ENCODE assay signal across 17 cellular contexts in genomic region chr7:73648593-73649332, GRCh38. TPM values are rescaled to one million over a fixed set of nuclear protein-coding genes. Genes with fewer than 3 reads are reported as not detected.
A peak's percentile ranks its signal among the peaks of the same experiment; 100 is the strongest.
DNase-seq lines count a peak whose midpoint lies in the region; ATAC-seq and TF ChIP-seq lines count a peak whose summit lies in the region.
"Had no signal": no experiment of that assay in that cellular context is flagged by ENCODE, and none has a peak within 500 bp of the region (broad histone marks: within the 10 kb centered on the region; RNA-seq: fewer than 3 reads in every experiment).

No MANE protein-coding gene starts in this region.

- H3K4me3 ChIP-seq in SU-DHL-6 (ENCODE audit: insufficient read depth, low read length, poor library complexity, severe bottlenecking) = peak overlapping the region; percentile 46

- no peaks in the 10 kb centered on the region for H3K9me2 ChIP-seq in SU-DHL-6 (replicated peaks; ENCODE audit: insufficient read depth, low read length)

- H3K9ac ChIP-seq in SU-DHL-6 (ENCODE audit: low read length) = peak overlapping the region; percentile 40; the same call in 1 of the 2 replicates

- peaks cover 75% of the 10 kb centered on the region for H3K27me3 Mint-ChIP-seq in activated T-cell treated with anti-CD3 and anti-CD28 coated beads, Interleukin-2, amount 50 U/mL, for 72 hours (ENCODE audit: low read depth)
- H3K27me3 Mint-ChIP-seq in activated T-cell treated with anti-CD3 and anti-CD28 coated beads, Interleukin-2, amount 50 U/mL, for 24 hours = peaks cover 79% of the 10 kb centered on the region
- H3K27me3 Mint-ChIP-seq in endothelial cell (ENCODE audit: unreplicated experiment) = peaks cover 25% of the 10 kb centered on the region
- H3K27me3 Mint-ChIP-seq in progenitor cell of endocrine pancreas = peaks cover 75% of the 10 kb centered on the region

- H3F3A ChIP-seq in SU-DHL-6 (ENCODE audit: insufficient read depth) = no peaks in the 10 kb centered on the region

- H3K36me3 Mint-ChIP-seq in activated T-cell treated with anti-CD3 and anti-CD28 coated beads, Interleukin-2, amount 50 U/mL, for 72 hours (ENCODE audit: insufficient read depth in 2 of 2) = no peaks in the 10 kb centered on the region
- no peaks in the 10 kb centered on the region for H3K36me3 Mint-ChIP-seq in activated T-cell treated with anti-CD3 and anti-CD28 coated beads, Interleukin-2, amount 50 U/mL, for 24 hours (ENCODE audit: low read depth)
- H3K36me3 Mint-ChIP-seq in endothelial cell (ENCODE audit: low read depth, unreplicated experiment) = no peaks in the 10 kb centered on the region
- H3K36me3 Mint-ChIP-seq in progenitor cell of endocrine pancreas (ENCODE audit: insufficient read depth) = no peaks in the 10 kb centered on the region

- no peaks in the 10 kb centered on the region for H3K36me3 ChIP-seq in SU-DHL-6 (ENCODE audit: low read length)
- H3K36me3 ChIP-seq: esophagus squamous epithelium, tibial nerve had no signal

- H3K27ac ChIP-seq in SU-DHL-6 (ENCODE audit: low read depth, low read length) = no peak overlapping the region
- H3K27ac ChIP-seq: esophagus squamous epithelium, tibial nerve had no signal

- no peaks in the 10 kb centered on the region for H3K27me3 ChIP-seq in SU-DHL-6 (ENCODE audit: low read length)

- peak overlapping the region; percentile 81 to 87 for H3K4me3 Mint-ChIP-seq in activated T-cell treated with anti-CD3 and anti-CD28 coated beads, Interleukin-2, amount 50 U/mL, for 72 hours
- no peak overlapping the region for H3K4me3 Mint-ChIP-seq in activated T-cell treated with anti-CD3 and anti-CD28 coated beads, Interleukin-2, amount 50 U/mL, for 24 hours
- H3K4me3 Mint-ChIP-seq in endothelial cell (ENCODE audit: unreplicated experiment) (peak overlapping the region; percentile 51), progenitor cell of endocrine pancreas (ENCODE audit: low read depth) (peak overlapping the region; percentile 29)

- peak overlapping the region; percentile 62 for H3K4me2 ChIP-seq in SU-DHL-6 (ENCODE audit: low read depth, low read length, poor library complexity, severe bottlenecking)

- TF ChIP-seq CTCF in SU-DHL-6 (IDR thresholded peaks at IDR 0.05; ENCODE audit: insufficient read depth, low read length, poor library complexity, severe bottlenecking) (no peak), endothelial cell (IDR thresholded peaks at IDR 0.05; ENCODE audit: unreplicated experiment) (no peak), progenitor cell of endocrine pancreas (IDR thresholded peaks at IDR 0.05; ENCODE audit: unreplicated experiment) (no peak)

- peak overlapping the region; percentile 92 for H2AFZ ChIP-seq in SU-DHL-6 (ENCODE audit: low read depth, low read length, severe bottlenecking)

- H4K20me1 ChIP-seq in SU-DHL-6 (ENCODE audit: low read depth, low read length) = no peaks in the 10 kb centered on the region

- H3K9me3 Mint-ChIP-seq in activated T-cell treated with anti-CD3 and anti-CD28 coated beads, Interleukin-2, amount 50 U/mL, for 72 hours = no peaks in the 10 kb centered on the region
- H3K9me3 Mint-ChIP-seq in activated T-cell treated with anti-CD3 and anti-CD28 coated beads, Interleukin-2, amount 50 U/mL, for 24 hours = no peaks in the 10 kb centered on the region
- no peaks in the 10 kb centered on the region for H3K9me3 Mint-ChIP-seq in endothelial cell (ENCODE audit: unreplicated experiment)
- H3K9me3 Mint-ChIP-seq in progenitor cell of endocrine pancreas (ENCODE audit: low read depth) = no peaks in the 10 kb centered on the region

- no peak for ATAC-seq in activated T-cell treated with anti-CD3 and anti-CD28 coated beads, Interleukin-2, amount 50 U/mL, for 72 hours (replicated peaks in 1 of 2)
- no peak for ATAC-seq in HG02840 (IDR thresholded peaks at IDR 0.05; ENCODE audit: low FRiP score, unreplicated experiment)
- no peak for ATAC-seq in HG02973 (IDR thresholded peaks at IDR 0.05; ENCODE audit: unreplicated experiment)

- DNase-seq in activated T-cell treated with anti-CD3 and anti-CD28 coated beads, Interleukin-2, amount 50 U/mL, for 72 hours = no peak
- no peak for DNase-seq in activated T-cell treated with anti-CD3 and anti-CD28 coated beads, Interleukin-2, amount 50 U/mL, for 24 hours
- DNase-seq in endothelial cell (ENCODE audit: low spot score) = no peak
- no peak for DNase-seq in progenitor cell of endocrine pancreas (ENCODE audit: low spot score, unreplicated experiment)
- DNase-seq in mucosa of gallbladder (ENCODE audit: low spot score) = no peak
- DNase-seq: activated CD8-positive, alpha-beta memory T cell treated with anti-CD3 and anti-CD28 coated beads, Interleukin-2, amount 50 U/mL, for 4 hours; cortex of kidney; DMS153; esophagus squamous epithelium; mesenchymal stem cell; NCI-H1930; posterior cingulate gyrus; Right ventricle myocardium superior had no signal

- no peaks in the 10 kb centered on the region for H3K79me2 ChIP-seq in SU-DHL-6 (ENCODE audit: insufficient read depth, low read length)

- no peaks in the 10 kb centered on the region for H3K9me3 ChIP-seq in SU-DHL-6 (ENCODE audit: insufficient read depth, low read length)
- H3K9me3 ChIP-seq: esophagus squamous epithelium, tibial nerve had no signal

- H3K27ac Mint-ChIP-seq in activated T-cell treated with anti-CD3 and anti-CD28 coated beads, Interleukin-2, amount 50 U/mL, for 72 hours = no peak overlapping the region
- no peak overlapping the region for H3K27ac Mint-ChIP-seq in activated T-cell treated with anti-CD3 and anti-CD28 coated beads, Interleukin-2, amount 50 U/mL, for 24 hours
- H3K27ac Mint-ChIP-seq in endothelial cell (ENCODE audit: unreplicated experiment) (no peak overlapping the region), progenitor cell of endocrine pancreas (no peak overlapping the region)

- peaks cover 18% of the 10 kb centered on the region for H3K4me1 Mint-ChIP-seq in activated T-cell treated with anti-CD3 and anti-CD28 coated beads, Interleukin-2, amount 50 U/mL, for 72 hours (ENCODE audit: low read depth)
- H3K4me1 Mint-ChIP-seq in activated T-cell treated with anti-CD3 and anti-CD28 coated beads, Interleukin-2, amount 50 U/mL, for 24 hours (ENCODE audit: low read depth) = peaks cover 7% of the 10 kb centered on the region
- H3K4me1 Mint-ChIP-seq in endothelial cell (ENCODE audit: unreplicated experiment) (peaks cover 25% of the 10 kb centered on the region), progenitor cell of endocrine pancreas (ENCODE audit: low read depth) (no peaks in the 10 kb centered on the region)

RNA-seq across cellular contexts. Expression of gene VPS37D, which starts 18.9 kb away (rescaled TPM):
- under 1 TPM; 0.70 to 0.95 TPM for total RNA-seq in activated T-cell treated with anti-CD3 and anti-CD28 coated beads, Interleukin-2, amount 50 U/mL, for 72 hours
- total RNA-seq in endothelial cell (ENCODE audit: unreplicated experiment) = 9.8 TPM
- 15.0 and 15.6 TPM in 2 replicates for total RNA-seq in progenitor cell of endocrine pancreas
- total RNA-seq in mucosa of gallbladder = 13.5 TPM

RNA-seq across cellular contexts. Expression of gene MLXIPL, which starts 24.4 kb away (rescaled TPM):
- under 1 TPM in 1 of 2 donors, not detected in 1; 0.14 TPM for total RNA-seq in activated T-cell treated with anti-CD3 and anti-CD28 coated beads, Interleukin-2, amount 50 U/mL, for 72 hours
- total RNA-seq in endothelial cell (ENCODE audit: unreplicated experiment) (8.7 TPM), progenitor cell of endocrine pancreas (47.3 and 48.6 TPM in 2 replicates), mucosa of gallbladder (117 TPM)

RNA-seq across cellular contexts. Expression of gene DNAJC30, which starts 34.5 kb away (rescaled TPM):
- total RNA-seq in activated T-cell treated with anti-CD3 and anti-CD28 coated beads, Interleukin-2, amount 50 U/mL, for 72 hours = 1 to 10 TPM; 4.3 to 5.8 TPM
- total RNA-seq in endothelial cell (ENCODE audit: unreplicated experiment) = 10.3 TPM
- total RNA-seq in progenitor cell of endocrine pancreas = 10.4 and 11.1 TPM in 2 replicates
- 15.9 TPM for total RNA-seq in mucosa of gallbladder

RNA-seq across cellular contexts. Expression of gene BUD23, which starts 34.6 kb away (rescaled TPM):
- total RNA-seq in activated T-cell treated with anti-CD3 and anti-CD28 coated beads, Interleukin-2, amount 50 U/mL, for 72 hours = 10 to 100 TPM; 87.0 to 90.9 TPM
- total RNA-seq in endothelial cell (ENCODE audit: unreplicated experiment) = 50.6 TPM
- 57.9 and 58.8 TPM in 2 replicates for total RNA-seq in progenitor cell of endocrine pancreas
- 57.6 TPM for total RNA-seq in mucosa of gallbladder
